In the genomic region with DNA sequence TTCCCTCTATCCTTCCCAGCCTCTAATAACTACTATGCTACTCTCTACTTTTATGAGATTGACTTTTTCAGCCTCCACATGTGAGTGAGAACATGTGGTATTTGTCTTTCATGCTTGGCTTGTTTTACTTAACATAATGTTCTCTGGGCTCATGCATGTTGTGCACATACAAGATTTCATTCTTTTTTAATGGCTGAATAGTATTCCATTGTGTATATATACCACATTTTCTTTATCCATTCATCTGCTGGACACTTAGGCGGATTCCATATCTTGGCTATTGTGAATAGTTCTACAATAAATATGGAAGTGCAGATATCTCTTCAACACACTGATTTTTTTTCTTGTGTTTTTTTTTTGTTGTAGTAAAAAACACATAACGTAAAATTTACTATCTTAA, we compare ENCODE assay signal across 7 cellular contexts.
"Had no signal": no experiment of that assay in that cellular context is flagged by ENCODE, and none has a peak within 500 bp of the region (broad histone marks: within the 10 kb centered on the region; RNA-seq: fewer than 3 reads in every experiment).

No MANE protein-coding gene starts in this region.

- H3K4me3 ChIP-seq: GM23338 had no signal

- DNase-seq: H9, HCEC 1CT, HFFc6, KBM-7 had no signal

- H3K27ac ChIP-seq: HL-60 had no signal

- H3K4me2 ChIP-seq: GM23338 had no signal

- H2AFZ ChIP-seq: GM23338 had no signal

- ATAC-seq: GM23338, HepG2 had no signal
